Comparison of ENCODE assay signal across 26 cellular contexts in the genomic region with DNA sequence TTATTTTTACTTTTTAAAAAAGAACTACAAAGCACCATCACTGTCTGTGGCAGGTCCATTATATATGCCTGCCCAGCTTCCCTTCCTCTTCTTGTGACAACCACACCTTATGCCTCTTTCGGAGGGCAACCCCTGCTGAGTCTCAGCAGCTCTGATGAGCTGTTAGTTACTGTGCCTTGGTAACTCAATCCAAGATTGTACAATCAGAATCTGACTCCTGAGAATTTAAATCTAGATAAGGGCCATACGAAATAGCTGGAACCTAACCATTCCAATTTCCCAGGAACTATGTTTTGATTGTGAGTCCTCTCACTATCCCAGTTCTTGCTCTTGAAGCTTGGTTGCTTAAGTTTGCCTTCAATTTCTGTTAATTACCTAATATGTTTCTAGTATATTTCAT.
"Had no signal": no experiment of that assay in that cellular context is flagged by ENCODE, and none has a peak within 500 bp of the region (broad histone marks: within the 10 kb centered on the region; RNA-seq: fewer than 3 reads in every experiment).

No MANE protein-coding gene starts in this region.

- H3K4me3 ChIP-seq: hepatocyte, left ventricle myocardium inferior, lung, neural progenitor cell, ovary, prostate gland, skin epidermis, stomach, testis, thyroid gland, transverse colon, upper lobe of left lung, vagina had no signal

- H3K79me2 ChIP-seq: hepatocyte had no signal

- H3K36me3 ChIP-seq: left ventricle myocardium inferior, neural progenitor cell, neutrophil, ovary, prostate gland, stomach, thyroid gland, transverse colon, upper lobe of left lung, vagina had no signal

- H3K4me1 ChIP-seq: left ventricle myocardium inferior, neural progenitor cell, prostate gland, stomach, testis, thyroid gland, transverse colon, upper lobe of left lung, vagina had no signal

- H3K27ac ChIP-seq: hepatocyte, left ventricle myocardium inferior, neural progenitor cell, neutrophil, ovary, prostate gland, skin epidermis, stomach, testis, thyroid gland, transverse colon, upper lobe of left lung, vagina had no signal

- ATAC-seq: naive thymus-derived CD8-positive, alpha-beta T cell; right cardiac atrium; sciatic nerve; stimulated activated naive B cell treated with anti-CD40 and anti-IgM and Interleukin-4, amounts not matched to agents 10 μg/mL and 1 μg/mL and 100 μg/mL, for 72 hours; stimulated activated naive CD8-positive, alpha-beta T cell treated with anti-CD3 and anti-CD28 coated beads, Interleukin-15, Interleukin-2, amounts not matched to agents 100 U/mL and 50 U/mL, for 24 hours had no signal

- DNase-seq: islet precursor cell; left ventricle myocardium inferior; naive thymus-derived CD8-positive, alpha-beta T cell; occipital lobe; ovary; retina; right cardiac atrium; stimulated activated CD4-positive, alpha-beta T cell treated with anti-CD3 and anti-CD28 coated beads, Interleukin-12 subunit alpha, Interleukin-12 subunit beta, amount 100 ng/mL, for 4 hours; stimulated activated CD4-positive, alpha-beta T cell treated with anti-CD3 and anti-CD28 coated beads, Interleukin-15, amount 100 ng/mL, for 24 hours; stimulated activated CD4-positive, alpha-beta T cell treated with anti-CD3 and anti-CD28 coated beads, Interleukin-2, amount 100 ng/mL, for 24 hours; stimulated activated CD4-positive, alpha-beta T cell treated with anti-CD3 and anti-CD28 coated beads, Interleukin-4, amount 100 ng/mL, for 1 hour; stimulated activated naive B cell treated with anti-CD40 and anti-IgM and Interleukin-4, amounts not matched to agents 10 μg/mL and 1 μg/mL and 100 μg/mL, for 72 hours; stimulated activated naive CD8-positive, alpha-beta T cell treated with anti-CD3 and anti-CD28 coated beads, Interleukin-15, Interleukin-2, amounts not matched to agents 100 U/mL and 50 U/mL, for 24 hours; stomach; testis; thyroid gland; transverse colon; upper lobe of left lung had no signal

- H3K9ac ChIP-seq: neural progenitor cell had no signal

- H3K27me3 ChIP-seq: hepatocyte, neural progenitor cell, neutrophil, ovary, stomach, testis, thyroid gland, transverse colon, upper lobe of left lung, vagina had no signal

- H3K4me2 ChIP-seq: hepatocyte, neural progenitor cell had no signal
